Comparison of ENCODE assay signal across 13 cellular contexts in the genomic region with DNA sequence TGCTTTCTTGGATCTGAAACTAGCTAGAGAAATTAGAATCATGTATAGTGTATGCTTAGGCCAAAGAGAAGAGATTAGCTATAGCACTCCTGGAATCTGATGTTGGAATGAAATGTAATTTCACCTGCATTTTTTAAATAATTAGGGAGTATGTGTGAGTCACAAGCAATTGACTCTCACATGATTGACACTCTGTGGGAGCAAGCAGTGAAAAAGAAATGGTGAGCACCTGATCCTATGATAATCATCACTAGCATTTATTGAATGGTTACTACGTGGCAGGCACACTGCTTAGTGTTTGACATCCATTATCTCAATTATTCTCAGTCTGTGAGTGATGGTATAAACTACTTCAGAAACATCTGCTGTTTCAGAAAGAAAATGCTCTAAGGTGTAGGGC.
"Had no signal": no experiment of that assay in that cellular context is flagged by ENCODE, and none has a peak within 500 bp of the region (broad histone marks: within the 10 kb centered on the region; RNA-seq: fewer than 3 reads in every experiment).

No MANE protein-coding gene starts in this region.

- H3K36me3 Mint-ChIP-seq: activated CD4-positive, alpha-beta memory T cell treated with anti-CD3 and anti-CD28 coated beads for 36 hours; activated naive CD8-positive, alpha-beta T cell treated with anti-CD3 and anti-CD28 coated beads for 36 hours; type B pancreatic cell had no signal

- H3K27me3 Mint-ChIP-seq: activated CD4-positive, alpha-beta memory T cell treated with anti-CD3 and anti-CD28 coated beads for 36 hours; activated naive CD8-positive, alpha-beta T cell treated with anti-CD3 and anti-CD28 coated beads for 36 hours; stimulated activated naive B cell treated with anti-CD40 and anti-IgM and Interleukin-4, amounts not matched to agents 10 μg/mL and 1 μg/mL and 100 μg/mL, for 72 hours; type B pancreatic cell had no signal

- ATAC-seq: activated T-cell treated with anti-CD3 and anti-CD28 coated beads, Interleukin-2, amount 50 U/mL, for 72 hours had no signal

- H3K4me3 ChIP-seq: esophagus squamous epithelium had no signal

- DNase-seq: activated CD4-positive, alpha-beta memory T cell treated with anti-CD3 and anti-CD28 coated beads for 36 hours; activated gamma-delta T cell treated with Interleukin-2 at 50 U/mL for 16 hours; activated naive CD8-positive, alpha-beta T cell treated with anti-CD3 and anti-CD28 coated beads for 36 hours; activated T-cell treated with anti-CD3 and anti-CD28 coated beads, Interleukin-2, amount 50 U/mL, for 72 hours; anterior cingulate cortex; esophagus squamous epithelium; foreskin fibroblast; mesendoderm; nephron progenitor cell; stimulated activated naive B cell treated with anti-CD40 and anti-IgM and Interleukin-4, amounts not matched to agents 10 μg/mL and 1 μg/mL and 100 μg/mL, for 72 hours; substantia nigra had no signal

- H3K4me1 ChIP-seq: esophagus squamous epithelium had no signal

- H3K36me3 ChIP-seq: esophagus squamous epithelium had no signal

- H3K4me3 Mint-ChIP-seq: activated CD4-positive, alpha-beta memory T cell treated with anti-CD3 and anti-CD28 coated beads for 36 hours; activated naive CD8-positive, alpha-beta T cell treated with anti-CD3 and anti-CD28 coated beads for 36 hours; activated T-cell treated with anti-CD3 and anti-CD28 coated beads, Interleukin-2, amount 50 U/mL, for 72 hours; nephron progenitor cell; stimulated activated naive B cell treated with anti-CD40 and anti-IgM and Interleukin-4, amounts not matched to agents 10 μg/mL and 1 μg/mL and 100 μg/mL, for 72 hours; type B pancreatic cell had no signal

- H3K27me3 ChIP-seq: esophagus squamous epithelium had no signal

- H3K27ac ChIP-seq: esophagus squamous epithelium, VCaP had no signal

- H3K9me3 ChIP-seq: esophagus squamous epithelium had no signal

- H3K4me1 Mint-ChIP-seq: nephron progenitor cell had no signal

- H3K9me3 Mint-ChIP-seq: activated CD4-positive, alpha-beta memory T cell treated with anti-CD3 and anti-CD28 coated beads for 36 hours; activated naive CD8-positive, alpha-beta T cell treated with anti-CD3 and anti-CD28 coated beads for 36 hours; activated T-cell treated with anti-CD3 and anti-CD28 coated beads, Interleukin-2, amount 50 U/mL, for 72 hours; nephron progenitor cell had no signal

- H3K27ac Mint-ChIP-seq: activated CD4-positive, alpha-beta memory T cell treated with anti-CD3 and anti-CD28 coated beads for 36 hours; activated naive CD8-positive, alpha-beta T cell treated with anti-CD3 and anti-CD28 coated beads for 36 hours; activated T-cell treated with anti-CD3 and anti-CD28 coated beads, Interleukin-2, amount 50 U/mL, for 72 hours; stimulated activated naive B cell treated with anti-CD40 and anti-IgM and Interleukin-4, amounts not matched to agents 10 μg/mL and 1 μg/mL and 100 μg/mL, for 72 hours; type B pancreatic cell had no signal
